8 cellular contexts compared by ENCODE assay signal in the genomic region with DNA sequence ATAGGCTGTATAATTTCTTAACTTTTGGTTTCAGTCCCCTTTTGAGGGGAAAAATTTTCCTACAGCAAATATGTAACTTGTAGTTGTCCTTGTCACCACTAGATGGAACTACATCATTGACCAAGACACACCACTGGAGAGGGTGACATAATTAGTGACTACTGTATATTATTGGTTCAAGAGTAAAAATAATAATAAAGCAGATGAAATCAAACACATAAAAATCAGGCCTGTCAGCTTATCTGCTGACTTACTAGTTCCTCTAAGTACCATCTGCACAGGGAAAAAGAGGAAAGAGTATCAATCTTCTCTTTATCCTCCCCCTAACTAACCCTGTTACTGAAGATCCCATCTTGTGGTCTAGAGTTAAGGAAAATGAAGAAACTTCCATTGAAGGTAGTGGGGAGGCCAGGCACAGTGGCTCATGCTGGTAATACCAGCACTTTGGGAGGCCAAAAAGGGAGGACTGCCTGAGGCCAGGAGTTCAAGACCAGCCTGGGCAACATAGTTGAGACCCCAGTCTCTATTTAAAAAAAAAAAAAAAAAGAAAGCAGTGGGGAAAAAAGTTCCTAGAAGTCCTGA. TPM values are rescaled to one million over a fixed set of nuclear protein-coding genes. Genes with fewer than 3 reads are reported as not detected.
DNase-seq lines count a peak whose midpoint lies in the region; ATAC-seq, FAIRE-seq and TF ChIP-seq lines count a peak whose summit lies in the region.

No MANE protein-coding gene starts in this region.

- DNase-seq in activated naive CD4-positive, alpha-beta T cell treated with anti-CD3 and anti-CD28 coated beads, Interleukin-2, amount 50 U/mL, for 72 hours (ENCODE audit: low spot score in 2 of 2) = no peak
- DNase-seq in activated naive CD4-positive, alpha-beta T cell treated with anti-CD3 and anti-CD28 coated beads for 36 hours = no peak
- peak; percentile 42 for DNase-seq in HFFc6
- DNase-seq in NAMALWA (ENCODE audit: low spot score) = peak; percentile 69
- DNase-seq in frontal cortex (ENCODE audit: low spot score in 2 of 2) = peak; percentile 24 to 33
- DNase-seq in psoas muscle = no peak

- no peaks in the 10 kb centered on the region for H3K36me3 Mint-ChIP-seq in activated naive CD4-positive, alpha-beta T cell treated with anti-CD3 and anti-CD28 coated beads, Interleukin-2, amount 50 U/mL, for 72 hours
- peaks cover 7% of the 10 kb centered on the region for H3K36me3 Mint-ChIP-seq in activated naive CD4-positive, alpha-beta T cell treated with anti-CD3 and anti-CD28 coated beads for 36 hours (ENCODE audit: low read depth)
- H3K36me3 Mint-ChIP-seq in HFFc6 (ENCODE audit: low read depth) = 0 out of 2 replicates have a peak, but pooled peaks cover 4% of the 10 kb centered on the region

- H3K27me3 ChIP-seq in psoas muscle (ENCODE audit: insufficient read depth in 3 of 3, low read length in 2 of 3) = no peaks in the 10 kb centered on the region

- no peaks in the 10 kb centered on the region for H3K27me3 Mint-ChIP-seq in activated naive CD4-positive, alpha-beta T cell treated with anti-CD3 and anti-CD28 coated beads for 36 hours (ENCODE audit: low read depth)
- H3K27me3 Mint-ChIP-seq in HFFc6 (ENCODE audit: insufficient read depth) = no peaks in the 10 kb centered on the region

- H3K4me3 Mint-ChIP-seq in activated naive CD4-positive, alpha-beta T cell treated with anti-CD3 and anti-CD28 coated beads for 36 hours = no peak overlapping the region
- H3K4me3 Mint-ChIP-seq in HFFc6 = no peak overlapping the region

- no peaks in the 10 kb centered on the region for H3K9me3 Mint-ChIP-seq in activated naive CD4-positive, alpha-beta T cell treated with anti-CD3 and anti-CD28 coated beads, Interleukin-2, amount 50 U/mL, for 72 hours
- H3K9me3 Mint-ChIP-seq in activated naive CD4-positive, alpha-beta T cell treated with anti-CD3 and anti-CD28 coated beads for 36 hours = no peaks in the 10 kb centered on the region
- no peaks in the 10 kb centered on the region for H3K9me3 Mint-ChIP-seq in HFFc6

- CTCF ChIA-PET in activated naive CD4-positive, alpha-beta T cell treated with anti-CD3 and anti-CD28 coated beads for 36 hours (lab: Charles Lee) = interaction anchor here (0.6 to 12.1 kb wide), 8 partner anchors 38 to 1843 kb away, joined by 3 to 142 read pairs (median 4); no protein-coding TSS in a partner anchor

- no peak overlapping the region for H3K27ac Mint-ChIP-seq in activated naive CD4-positive, alpha-beta T cell treated with anti-CD3 and anti-CD28 coated beads, Interleukin-2, amount 50 U/mL, for 72 hours
- H3K27ac Mint-ChIP-seq in activated naive CD4-positive, alpha-beta T cell treated with anti-CD3 and anti-CD28 coated beads for 36 hours = no peak overlapping the region
- no peak overlapping the region for H3K27ac Mint-ChIP-seq in HFFc6

- H3K9me3 ChIP-seq in psoas muscle = no peaks in the 10 kb centered on the region

- no peaks in the 10 kb centered on the region for H3K4me1 Mint-ChIP-seq in activated naive CD4-positive, alpha-beta T cell treated with anti-CD3 and anti-CD28 coated beads for 36 hours (ENCODE audit: low read depth)
- H3K4me1 Mint-ChIP-seq in HFFc6 (ENCODE audit: low read depth) = no peaks in the 10 kb centered on the region

- intact Hi-C loops in activated naive CD4-positive, alpha-beta T cell treated with anti-CD3 and anti-CD28 coated beads for 36 hours (cut with micrococcal nuclease) = loop anchor here (1.0 to 2.0 kb wide), 5 partner anchors 29 to 117 kb away; a partner anchor contains a TSS
- intact Hi-C loops in psoas muscle (cut with DNase I) = loop anchor here (1.0 to 5.0 kb wide), 3 partner anchors 70 to 90 kb away; a partner anchor contains a TSS

- no peaks in the 10 kb centered on the region for H3K4me1 ChIP-seq in psoas muscle

- H3K36me3 ChIP-seq in psoas muscle (ENCODE audit: insufficient read depth in 1 of 2, low read depth in 1 of 2) = peaks cover 0 to 89% of the 10 kb centered on the region in 2 donors

- no peak overlapping the region for H3K4me3 ChIP-seq in psoas muscle

- TF ChIP-seq CTCF in HFFc6 (IDR thresholded peaks at IDR 0.05) = peak; percentile 90
- TF ChIP-seq CTCF in psoas muscle (IDR thresholded peaks at IDR 0.05) = peak; percentile 80

- peak; percentile 89 for FAIRE-seq in TTC549 (lab: Jason Lieb, UNC)
- peak; percentile 59 for FAIRE-seq in frontal cortex (lab: Jason Lieb, UNC)

- ATAC-seq in activated naive CD4-positive, alpha-beta T cell treated with anti-CD3 and anti-CD28 coated beads, Interleukin-2, amount 50 U/mL, for 72 hours = peak; percentile 58 to 67
- ATAC-seq in psoas muscle (peak; percentile 54 to 89 (median 70)), HG03097 (IDR thresholded peaks at IDR 0.05; ENCODE audit: low FRiP score, unreplicated experiment) (no peak)

- H3K27ac ChIP-seq in psoas muscle = no peak overlapping the region

RNA-seq across cellular contexts. Expression of a gene that starts 29.6 kb away (rescaled TPM):
- total RNA-seq in activated naive CD4-positive, alpha-beta T cell treated with anti-CD3 and anti-CD28 coated beads, Interleukin-2, amount 50 U/mL, for 72 hours = 10 to 100 TPM; 51.8 to 83.8 TPM
- total RNA-seq in activated naive CD4-positive, alpha-beta T cell treated with anti-CD3 and anti-CD28 coated beads for 36 hours = 10 to 100 TPM; 61.3 to 66.1 TPM
- total RNA-seq in HFFc6 (2021; fragmentation: NEBNext Ultra II Directional; extraction: Animal tissue kit (Norgen Biotek cat#: 25700)) = 10 to 100 TPM in 4 of 6 experiments, 1 to 10 TPM in 2; 8.3 to 15.7 (median 12.4) TPM
- 2.0 TPM for total RNA-seq in frontal cortex
- total RNA-seq in psoas muscle = 10 to 100 TPM in 3 of 4 donors, 1 to 10 TPM in 1; 5.2 to 27.2 (median 10.3) TPM
- 1 to 10 TPM; 5.1 to 6.1 (median 5.1) TPM for polyA plus RNA-seq in psoas muscle

Comparison
In these comparisons a context has a peak if more than half of its experiments do, and no peak if none do; other contexts are left out.
1. DNase-seq: peak in HFFc6 (single experiment), NAMALWA (single experiment) and frontal cortex (2 of 2); none in activated naive CD4-positive, alpha-beta T cell treated with anti-CD3 and anti-CD28 coated beads, Interleukin-2, amount 50 U/mL, for 72 hours (0 of 2), activated naive CD4-positive, alpha-beta T cell treated with anti-CD3 and anti-CD28 coated beads for 36 hours (single experiment) and psoas muscle (0 of 2).